In the genomic region with DNA sequence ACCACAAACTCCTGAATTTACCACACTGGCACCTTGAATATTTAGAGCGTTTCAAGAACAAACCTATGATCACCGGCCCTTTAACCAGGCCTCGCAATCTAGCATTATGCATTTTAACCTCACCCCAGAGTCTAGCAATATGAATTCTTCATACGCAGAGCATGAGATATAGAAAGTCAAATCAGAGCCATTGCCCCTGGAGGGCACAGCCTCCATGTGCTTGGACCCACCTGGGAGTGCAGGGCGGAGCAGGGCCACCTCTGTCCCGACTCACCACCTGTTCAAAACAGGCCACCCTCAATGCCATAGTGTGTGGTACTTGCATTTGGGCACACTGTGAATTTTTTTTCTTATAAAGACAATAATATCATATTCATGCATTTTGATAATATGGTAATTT, we compare ENCODE assay signal across 1 cellular context.
TF ChIP-seq lines count a peak whose summit lies in the region.

No MANE protein-coding gene starts in this region.

TF ChIP-seq in H1, 55 proteins besides CTCF, POLR2A, EP300 and RAD21:
- no peak for TF ChIP-seq SP2 (IDR thresholded peaks at IDR 0.05; ENCODE audit: low read length)
- TF ChIP-seq PHF8 (conservative IDR thresholded peaks at IDR 0.05; ENCODE audit: low read depth, low read length): no peak
- TF ChIP-seq CHD1 (IDR thresholded peaks at IDR 0.05; ENCODE audit: low read depth, low read length): no peak
